In the genomic region with DNA sequence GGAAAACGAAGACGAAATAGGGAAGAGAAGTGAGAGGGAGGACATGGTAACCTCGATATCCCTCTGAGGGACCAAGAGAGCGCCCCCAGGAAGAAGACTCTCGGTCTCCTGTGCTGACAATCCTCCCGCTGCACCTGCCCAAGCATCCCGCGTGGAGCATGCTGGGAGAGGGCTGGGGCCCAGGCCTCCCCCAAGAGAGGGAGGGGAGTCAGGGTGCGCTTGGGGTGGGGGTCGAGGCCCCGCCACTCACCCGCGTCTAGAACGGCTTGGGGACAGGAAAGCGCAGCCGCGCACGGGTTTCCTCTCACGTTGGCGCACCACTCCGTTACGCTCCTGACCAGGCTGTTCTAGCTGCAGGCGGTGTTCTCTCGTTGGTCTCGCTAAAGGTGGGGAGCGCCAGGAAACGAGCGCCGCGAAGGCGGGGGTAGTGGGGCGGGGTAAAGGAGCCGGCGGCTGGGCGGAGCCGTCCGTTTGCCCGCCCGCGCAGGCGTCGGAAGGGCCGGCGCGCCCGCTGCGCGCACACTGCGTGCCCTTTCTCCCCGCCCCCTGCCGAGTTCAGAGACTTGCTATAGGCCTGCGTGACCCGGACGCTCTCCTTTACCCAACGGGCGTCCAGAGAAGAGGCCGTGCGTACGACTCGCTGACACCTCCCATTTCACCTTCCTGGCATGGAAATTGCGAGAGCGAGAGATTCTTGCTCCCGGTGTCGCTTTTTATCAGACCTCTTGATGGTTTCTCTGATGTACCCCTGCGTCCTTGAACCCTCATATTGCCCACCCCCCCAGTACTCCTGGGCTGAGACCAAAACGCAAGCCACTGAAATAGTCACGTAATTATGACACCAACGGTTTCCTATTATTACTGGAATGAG, we compare ENCODE assay signal across 8 cellular contexts. TPM values are rescaled to one million over a fixed set of nuclear protein-coding genes. Genes with fewer than 3 reads are reported as not detected.
DNase-seq lines count a peak whose midpoint lies in the region; ATAC-seq and TF ChIP-seq lines count a peak whose summit lies in the region.

A gene (minus strand): TSS at position 388 of the 871 bp plus-strand sequence. CDS start 2,888 bp downstream, outside the sequence.

- peak; percentile 99 for DNase-seq in DMS53 (lab: John Stamatoyannopoulos, UW)
- DNase-seq in KG1 (lab: John Stamatoyannopoulos, UW), result peak; percentile 82
- DNase-seq in Panc1 (ENCODE audit: low read depth, low spot score), result peak; percentile 86
- DNase-seq in activated T-cell treated with anti-CD3 and anti-CD28 coated beads, Interleukin-2, amount 50 U/mL, for 48 hours, result peak; percentile 91 to 92
- DNase-seq in esophagus muscularis mucosa (ENCODE audit: extremely low spot score), result peak; percentile 97
- DNase-seq in stimulated activated CD8-positive, alpha-beta memory T cell treated with anti-CD3 and anti-CD28 coated beads, Interleukin-7, amount 100 ng/mL, for 4 hours (ENCODE audit: low read depth in 2 of 2), result peak; percentile 81 to 85

- H3K4me3 ChIP-seq in Panc1 (ENCODE audit: low read depth in 2 of 2, low read length in 2 of 2) (peak within 1 kb of the TSS; percentile 62 to 77), esophagus muscularis mucosa (peak within 1 kb of the TSS; percentile 63 to 73 (median 68)), muscle layer of duodenum (ENCODE audit: low read depth in 1 of 2, low read length in 2 of 2) (peak within 1 kb of the TSS; percentile 70 to 86)

- POLR2A ChIA-PET in Panc1 (lab: Charles Lee), result no interaction called here

- intact Hi-C loops in Panc1 (cut with micrococcal nuclease; ENCODE audit: unreplicated experiment) (no loop called here), esophagus muscularis mucosa (cut with DNase I) (no loop called here)

- TF ChIP-seq CTCF in Panc1 (IDR thresholded peaks at IDR 0.05) (no peak), esophagus muscularis mucosa (IDR thresholded peaks at IDR 0.05) (no peak)

- ATAC-seq in GM21723 (IDR thresholded peaks at IDR 0.05; ENCODE audit: unreplicated experiment) (peak; percentile 96), Panc1 (peak; percentile 99)

- no TSS peak for BruUV-seq in Panc1 (replicated peaks; lab: Mats Ljungman, UMichigan)

- H3K36me3 ChIP-seq in Panc1 (ENCODE audit: control insufficient read depth, insufficient read depth, low read length) (no peaks in the 10 kb centered on the region), esophagus muscularis mucosa (no peaks in the 10 kb centered on the region), muscle layer of duodenum (ENCODE audit: control insufficient read depth in 1 of 2, insufficient read depth in 2 of 2, low read length in 2 of 2) (no peaks in the 10 kb centered on the region)

- in situ Hi-C loops in Panc1 (cut with HindIII; ENCODE audit: low pct_unique_long_range_greater_than_20kb, low sequenced_read_pairs), result no loop called here

- TF ChIP-seq EP300 in esophagus muscularis mucosa (IDR thresholded peaks at IDR 0.05), result no peak

- H3K27me3 ChIP-seq in Panc1 (ENCODE audit: control insufficient read depth, insufficient read depth, low read length) (no peaks in the 10 kb centered on the region), esophagus muscularis mucosa (no peaks in the 10 kb centered on the region), muscle layer of duodenum (ENCODE audit: low read depth, low read length) (no peaks in the 10 kb centered on the region)

- WGBS in esophagus muscularis mucosa, result 44% methylated on average over 29 of the region's 68 CpGs

- H3K4me1 ChIP-seq in Panc1 (ENCODE audit: control insufficient read depth, insufficient read depth, low read length), result peaks cover 2% of the 10 kb centered on the region
- peaks cover 6 to 14% (median 11%) of the 10 kb centered on the region in 4 donors for H3K4me1 ChIP-seq in esophagus muscularis mucosa
- H3K4me1 ChIP-seq in muscle layer of duodenum (ENCODE audit: control insufficient read depth in 1 of 2, insufficient read depth in 2 of 2, low read length in 2 of 2), result no peaks in the 10 kb centered on the region

- TF ChIP-seq POLR2A in esophagus muscularis mucosa (IDR thresholded peaks at IDR 0.05; ENCODE audit: low read depth), result no peak

- H3K27ac ChIP-seq in Panc1 (ENCODE audit: low read length) (peak within 1 kb of the TSS; percentile 99), esophagus muscularis mucosa (replicated peaks in 1 of 4) (peak within 1 kb of the TSS; percentile 87 to 89 (median 88)), muscle layer of duodenum (ENCODE audit: low read length) (peak within 1 kb of the TSS; percentile 84)

- CTCF ChIA-PET in Panc1 (lab: Charles Lee), result no interaction called here

- no peaks in the 10 kb centered on the region for H3K9me3 ChIP-seq in Panc1 (ENCODE audit: control insufficient read depth, insufficient read depth, low read depth, low read length)
- H3K9me3 ChIP-seq in esophagus muscularis mucosa, result no peaks in the 10 kb centered on the region
- H3K9me3 ChIP-seq in muscle layer of duodenum (ENCODE audit: control insufficient read depth in 1 of 2, low read length in 2 of 2), result no peaks in the 10 kb centered on the region

RNA-seq across cellular contexts. Expression of the gene that starts here (rescaled TPM):
- total RNA-seq in Panc1 (2021; ENCODE audit: unreplicated experiment) (32.4 TPM), esophagus muscularis mucosa (10 to 100 TPM; 18.6 to 21.4 (median 20.4) TPM)
- 24.4 TPM for polyA plus RNA-seq in Panc1 (2012; ENCODE audit: insufficient read length)

Comparison
In these comparisons a context has a peak if more than half of its experiments do, and no peak if none do; other contexts are left out.
1. Peak in every context shown above with its lines: DNase-seq, ATAC-seq, H3K4me3 ChIP-seq and H3K27ac ChIP-seq.